In the genomic region with DNA sequence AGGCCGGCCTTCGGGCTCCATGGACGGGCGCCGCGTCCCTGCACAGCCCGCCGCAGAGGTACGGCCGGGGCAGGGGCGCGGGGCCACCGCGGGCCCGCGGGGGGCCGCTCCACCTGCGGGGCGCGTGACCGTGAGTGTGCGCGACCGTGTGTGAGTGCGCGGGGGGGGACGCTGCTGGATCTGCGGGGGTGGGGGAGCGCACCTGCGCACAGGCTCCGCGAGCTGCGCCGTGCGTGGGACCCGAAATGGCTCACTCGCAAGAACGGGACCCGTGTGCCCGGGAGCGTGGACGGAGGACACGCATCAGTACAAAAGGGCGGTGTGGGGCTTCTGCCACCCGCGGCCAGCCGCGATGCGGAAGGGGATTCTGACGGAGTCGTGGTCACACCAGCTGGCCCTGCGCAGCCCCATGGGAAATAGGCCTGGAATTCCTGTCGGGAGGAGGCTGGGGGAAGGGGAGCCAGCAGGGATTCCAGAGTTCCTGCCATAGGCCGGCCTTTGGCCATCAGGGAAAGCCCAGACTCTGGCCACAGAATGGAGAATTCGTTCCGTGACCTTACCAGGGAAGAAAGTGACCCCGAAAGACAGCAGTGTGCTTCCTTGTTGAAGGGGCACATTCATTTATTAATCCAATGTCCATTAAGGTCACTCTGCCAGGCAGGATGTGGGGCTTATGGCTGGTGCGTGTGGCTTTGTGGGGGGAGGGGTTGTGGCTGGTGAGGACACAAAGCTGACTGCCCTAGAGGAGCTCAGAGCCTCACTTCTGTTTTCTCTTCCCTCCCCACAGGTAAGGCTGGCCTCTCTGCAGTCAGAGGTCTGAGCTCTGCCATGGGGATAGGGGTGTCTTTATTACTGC, we compare ENCODE assay signal across 8 cellular contexts.
A peak's percentile ranks its signal among the peaks of the same experiment; 100 is the strongest.
DNase-seq lines count a peak whose midpoint lies in the region; ATAC-seq and TF ChIP-seq lines count a peak whose summit lies in the region.

No MANE protein-coding gene starts in this region.

- H3K9me3 ChIP-seq in mucosa of rectum (ENCODE audit: control insufficient read depth in 2 of 2, low read length in 2 of 2): no peaks in the 10 kb centered on the region

- H3K4me3 ChIP-seq in epithelial cell of esophagus (ENCODE audit: low read length) (peak overlapping the region; percentile 77), mucosa of rectum (ENCODE audit: low read length in 2 of 2) (peak overlapping the region; percentile 84 to 97)

- DNase-seq in NCI-H226: peak; percentile 63
- peak; percentile 44 to 51 for DNase-seq in activated CD8-positive, alpha-beta memory T cell treated with anti-CD3 and anti-CD28 coated beads for 4 hours (ENCODE audit: low read depth in 2 of 2)
- peak; percentile 13 for DNase-seq in epithelial cell of esophagus (ENCODE audit: low read depth)
- DNase-seq in substantia nigra (lab: John Stamatoyannopoulos, UW): peak in 29 of 49 donors; percentile 52 to 80 (median 67)

- H3K27me3 ChIP-seq in mucosa of rectum (ENCODE audit: control insufficient read depth in 2 of 2, insufficient read depth in 2 of 2, low read length in 2 of 2): no peaks in the 10 kb centered on the region

- peak; percentile 45 for ATAC-seq in GM18498 (IDR thresholded peaks at IDR 0.05; ENCODE audit: unreplicated experiment)
- peak; percentile 38 for ATAC-seq in HG02870 (IDR thresholded peaks at IDR 0.05; ENCODE audit: unreplicated experiment)

- H3K4me1 ChIP-seq in mucosa of rectum (ENCODE audit: control insufficient read depth in 2 of 2, insufficient read depth in 2 of 2, low read length in 2 of 2): peaks cover 49 to 50% of the 10 kb centered on the region in 2 donors

- H3K27ac ChIP-seq in 22Rv1 (peak overlapping the region; percentile 98), mucosa of rectum (ENCODE audit: low read depth in 2 of 2, low read length in 2 of 2) (peak overlapping the region; percentile 94 to 96), substantia nigra (ENCODE audit: low read depth, low read length, poor library complexity, severe bottlenecking) (peak overlapping the region; percentile 91)

- H3K9ac ChIP-seq in mucosa of rectum (ENCODE audit: low read depth in 1 of 2, low read length in 2 of 2): peak overlapping the region; percentile 83 to 92

- TF ChIP-seq CTCF in 22Rv1 (IDR thresholded peaks at IDR 0.05): no peak
- no peak for TF ChIP-seq CTCF in epithelial cell of esophagus (IDR thresholded peaks at IDR 0.05; ENCODE audit: insufficient read depth, low read depth, low read length, missing control alignments)

- H3K36me3 ChIP-seq in mucosa of rectum (ENCODE audit: control insufficient read depth in 2 of 2, insufficient read depth in 2 of 2, low read length in 2 of 2): peaks cover 11 to 28% of the 10 kb centered on the region in 2 donors

Comparison
In these comparisons a context has a peak if more than half of its experiments do, and no peak if none do; other contexts are left out.
1. Peak in every context shown above with its lines: DNase-seq, ATAC-seq, H3K4me3 ChIP-seq and H3K27ac ChIP-seq.
2. DNase-seq: peak in every context shown above with its lines; median percentile 67 in substantia nigra; 63 in NCI-H226; 48 in activated CD8-positive, alpha-beta memory T cell treated with anti-CD3 and anti-CD28 coated beads for 4 hours; 13 in epithelial cell of esophagus.